ENCODE assay signal across 26 cellular contexts in genomic region chr6:8191629-8192028, GRCh38.
"Had no signal": no experiment of that assay in that cellular context is flagged by ENCODE, and none has a peak within 500 bp of the region (broad histone marks: within the 10 kb centered on the region; RNA-seq: fewer than 3 reads in every experiment).

No MANE protein-coding gene starts in this region.

- H3K9me3 ChIP-seq: heart right ventricle, lower lobe of right lung, prostate gland, right atrium auricular region, sigmoid colon, testis, tibial artery, upper lobe of right lung, uterus had no signal

- ATAC-seq: esophagus mucosa; heart right ventricle; left ventricle myocardium superior; lower lobe of right lung; natural killer cell; stimulated activated memory B cell treated with anti-CD40 and anti-IgM and Interleukin-4, amounts not matched to agents 10 μg/mL and 1 μg/mL and 100 μg/mL, for 72 hours; stimulated activated naive CD8-positive, alpha-beta T cell treated with anti-CD3 and anti-CD28 coated beads, Interleukin-15, Interleukin-2, amounts not matched to agents 100 U/mL and 50 U/mL, for 24 hours; upper lobe of right lung had no signal

- H3K27ac ChIP-seq: epithelial cell of prostate, heart right ventricle, lower lobe of right lung, parathyroid adenoma, prostate gland, right atrium auricular region, sigmoid colon, testis, tibial artery, upper lobe of right lung, uterus had no signal

- H3K27me3 Mint-ChIP-seq: dendritic cell treated with granulocyte-macrophage colony-stimulating factor and Interleukin-4, amounts not matched to agents 40 ng/mL and 50 ng/mL, for 4 days had no signal

- H3K27ac Mint-ChIP-seq: dendritic cell treated with granulocyte-macrophage colony-stimulating factor and Interleukin-4, amounts not matched to agents 40 ng/mL and 50 ng/mL, for 4 days; endodermal cell; natural killer cell; stimulated activated memory B cell treated with anti-CD40 and anti-IgM and Interleukin-4, amounts not matched to agents 10 μg/mL and 1 μg/mL and 100 μg/mL, for 72 hours had no signal

- H2AFZ ChIP-seq: parathyroid adenoma had no signal

- DNase-seq: effector CD8-positive, alpha-beta T cell; foreskin fibroblast; glutamatergic neuron; heart right ventricle; hippocampal formation; left ventricle myocardium superior; lower lobe of right lung; natural killer cell; sigmoid colon; stimulated activated CD4-positive, alpha-beta T cell treated with anti-CD3 and anti-CD28 coated beads, Interleukin-2, amount 100 ng/mL, for 24 hours; stimulated activated CD4-positive, alpha-beta T cell treated with anti-CD3 and anti-CD28 coated beads, Interleukin-4, amount 100 ng/mL, for 24 hours; stimulated activated naive CD8-positive, alpha-beta T cell treated with anti-CD3 and anti-CD28 coated beads, Interleukin-15, Interleukin-2, amounts not matched to agents 100 U/mL and 50 U/mL, for 24 hours; substantia nigra; testis; tibial artery; upper lobe of right lung; uterus had no signal

- H3K79me2 ChIP-seq: parathyroid adenoma had no signal

- H3K4me1 ChIP-seq: heart right ventricle, lower lobe of right lung, prostate gland, right atrium auricular region, sigmoid colon, testis, upper lobe of right lung, uterus had no signal

- H3K4me1 Mint-ChIP-seq: natural killer cell; stimulated activated memory B cell treated with anti-CD40 and anti-IgM and Interleukin-4, amounts not matched to agents 10 μg/mL and 1 μg/mL and 100 μg/mL, for 72 hours had no signal

- H3K4me3 ChIP-seq: heart right ventricle, lower lobe of right lung, prostate gland, right atrium auricular region, sigmoid colon, testis, tibial artery, upper lobe of right lung, uterus had no signal

- H3K36me3 ChIP-seq: heart right ventricle, lower lobe of right lung, prostate gland, right atrium auricular region, sigmoid colon, tibial artery, upper lobe of right lung, uterus had no signal

- H3K9me3 Mint-ChIP-seq: dendritic cell treated with granulocyte-macrophage colony-stimulating factor and Interleukin-4, amounts not matched to agents 40 ng/mL and 50 ng/mL, for 4 days; endodermal cell; stimulated activated memory B cell treated with anti-CD40 and anti-IgM and Interleukin-4, amounts not matched to agents 10 μg/mL and 1 μg/mL and 100 μg/mL, for 72 hours had no signal

- H3K27me3 ChIP-seq: right atrium auricular region, sigmoid colon, testis, tibial artery, upper lobe of right lung, uterus had no signal

- H3K36me3 Mint-ChIP-seq: natural killer cell; stimulated activated memory B cell treated with anti-CD40 and anti-IgM and Interleukin-4, amounts not matched to agents 10 μg/mL and 1 μg/mL and 100 μg/mL, for 72 hours had no signal

- H3K4me3 Mint-ChIP-seq: dendritic cell treated with granulocyte-macrophage colony-stimulating factor and Interleukin-4, amounts not matched to agents 40 ng/mL and 50 ng/mL, for 4 days; endodermal cell; natural killer cell; neural crest cell; stimulated activated memory B cell treated with anti-CD40 and anti-IgM and Interleukin-4, amounts not matched to agents 10 μg/mL and 1 μg/mL and 100 μg/mL, for 72 hours had no signal
